8 cellular contexts compared by ENCODE assay signal in genomic region chr18:25351280-25351772, GRCh38. TPM values are rescaled to one million over a fixed set of nuclear protein-coding genes. Genes with fewer than 3 reads are reported as not detected.
DNase-seq lines count a peak whose midpoint lies in the region; ATAC-seq, FAIRE-seq and TF ChIP-seq lines count a peak whose summit lies in the region.

No MANE protein-coding gene starts in this region.

- H3K27me3 ChIP-seq in ACC112 (ENCODE audit: insufficient read depth, low read length), result peaks cover 45% of the 10 kb centered on the region

- ATAC-seq in mucosa of descending colon, result no peak
- ATAC-seq in HG02798 (IDR thresholded peaks at IDR 0.05; ENCODE audit: poor library complexity, unreplicated experiment), result no peak

- TF ChIP-seq CTCF in cardiac fibroblast (IDR thresholded peaks at IDR 0.05; ENCODE audit: low read depth, low read length) (no peak), mucosa of descending colon (IDR thresholded peaks at IDR 0.05) (no peak), D721Med (IDR thresholded peaks at IDR 0.05; ENCODE audit: insufficient read depth, missing control alignments) (no peak)

- H3K4me3 ChIP-seq in ACC112 (ENCODE audit: low read depth, low read length) (peak overlapping the region; percentile 98), cardiac fibroblast (replicated peaks in 1 of 2; ENCODE audit: low read depth in 2 of 2, low read length in 2 of 2) (peak overlapping the region; percentile 65 to 73), mucosa of descending colon (peak overlapping the region; percentile 19)
- peak overlapping the region; percentile 63 for H3K4me3 ChIP-seq in Jurkat, Clone E6-1 (ENCODE audit: low read length)

- H3K9me3 ChIP-seq in mucosa of descending colon, result no peaks in the 10 kb centered on the region

- H3K36me3 ChIP-seq in ACC112 (ENCODE audit: insufficient read depth, low read length) (no peaks in the 10 kb centered on the region), mucosa of descending colon (ENCODE audit: low read depth) (no peaks in the 10 kb centered on the region)

- no peak for DNase-seq in Jurkat, Clone E6-1 (ENCODE audit: low read depth, low spot score)
- no peak for DNase-seq in cardiac fibroblast (ENCODE audit: low read depth in 2 of 2)
- no peak for DNase-seq in mucosa of descending colon
- no peak for DNase-seq in D721Med (ENCODE audit: insufficient read length, low spot score)
- DNase-seq in NCI-H510A treated with DMSO at 0.1 percent for 48 hours (lab: John Stamatoyannopoulos, UW), result no peak
- no peak for DNase-seq in stimulated activated CD4-positive, alpha-beta T cell treated with anti-CD3 and anti-CD28 coated beads, Interleukin-4, amount 100 ng/mL, for 1 hour

- intact Hi-C loops in mucosa of descending colon (cut with DNase I, micrococcal nuclease), result loop anchor here in 1 of 2 donors (5.0 to 10.0 kb wide), 2 partner anchors 153 to 474 kb away; no protein-coding TSS in a partner anchor

- peak overlapping the region; percentile 98 for H2AFZ ChIP-seq in ACC112 (ENCODE audit: low read length, unreplicated experiment)

- FAIRE-seq in D721Med (lab: Jason Lieb, UNC), result no peak

- H3K4me1 ChIP-seq in ACC112 (ENCODE audit: control insufficient read depth, insufficient read depth, low read length, unreplicated experiment) (no peaks in the 10 kb centered on the region), mucosa of descending colon (ENCODE audit: low read depth) (peaks cover 10% of the 10 kb centered on the region)

- no peaks in the 10 kb centered on the region for H3K79me2 ChIP-seq in ACC112 (ENCODE audit: control insufficient read depth, insufficient read depth, low read length, unreplicated experiment)

- peak overlapping the region; percentile 67 for H3K27ac ChIP-seq in ACC112 (ENCODE audit: low read depth, low read length)

RNA-seq across cellular contexts. Expression of gene ZNF521, which starts 0.6 kb away (rescaled TPM):
- 47.4 TPM for polyA plus RNA-seq in Jurkat, Clone E6-1 (2012; ENCODE audit: insufficient read depth, insufficient read length)
- 10 to 100 TPM in 1 of 3 donors, 1 to 10 TPM in 2; 3.2 to 11.6 (median 7.9) TPM for total RNA-seq in mucosa of descending colon

Comparison
In these comparisons a context has a peak if more than half of its experiments do, and no peak if none do; other contexts are left out.
1. H3K4me3 ChIP-seq: peak in every context shown above with its lines; median percentile 98 in ACC112; 69 in cardiac fibroblast; 63 in Jurkat, Clone E6-1; 19 in mucosa of descending colon.